20 cellular contexts compared by ENCODE assay signal in the genomic region with DNA sequence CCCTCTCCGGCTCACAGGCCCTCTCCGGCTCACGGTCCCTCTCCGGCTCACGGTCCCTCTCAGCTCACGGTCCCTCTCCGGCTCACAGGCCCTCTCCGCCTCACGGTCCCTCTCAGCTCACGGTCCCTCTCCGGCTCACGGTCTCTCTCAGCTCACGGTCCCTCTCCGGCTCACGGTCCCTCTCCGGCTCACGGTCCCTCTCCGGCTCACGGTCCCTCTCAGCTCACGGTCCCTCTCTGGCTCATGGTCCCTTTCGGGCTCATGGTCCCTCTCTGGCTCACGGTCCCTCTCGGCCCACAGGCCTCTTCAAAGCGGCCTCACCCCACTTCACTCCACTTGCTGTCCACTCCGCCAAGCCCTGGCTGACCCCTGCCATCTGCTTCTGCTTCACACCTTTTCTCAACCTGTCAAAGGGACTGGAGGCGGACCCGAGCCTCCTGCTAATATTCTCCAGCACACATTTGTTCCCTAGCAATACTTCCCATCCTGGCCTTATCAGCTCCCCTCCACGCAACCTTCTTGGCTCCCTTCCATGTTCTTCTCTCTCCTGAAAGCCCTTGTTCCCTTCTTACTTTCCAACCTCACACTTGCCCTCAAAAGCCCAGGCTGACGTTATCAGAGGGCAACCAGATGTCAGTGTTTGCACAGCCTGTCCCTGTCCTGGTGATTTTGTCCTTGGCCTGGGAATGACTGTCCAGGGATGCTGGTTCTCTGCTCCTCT.
DNase-seq lines count a peak whose midpoint lies in the region; ATAC-seq, FAIRE-seq and TF ChIP-seq lines count a peak whose summit lies in the region.
"Had no signal": no experiment of that assay in that cellular context is flagged by ENCODE, and none has a peak within 500 bp of the region (broad histone marks: within the 10 kb centered on the region; RNA-seq: fewer than 3 reads in every experiment).

No MANE protein-coding gene starts in this region.

- no peak for TF ChIP-seq CTCF in adrenal gland (IDR thresholded peaks at IDR 0.05)
- no peak for TF ChIP-seq CTCF in heart left ventricle (IDR thresholded peaks at IDR 0.05)

- H3K4me3 ChIP-seq in adrenal gland = no peak overlapping the region
- H3K4me3 ChIP-seq in heart left ventricle = no peak overlapping the region
- no peak overlapping the region for H3K4me3 ChIP-seq in stomach smooth muscle (ENCODE audit: low read length in 2 of 2)
- H3K4me3 ChIP-seq: BLaER1 treated with 17β-estradiol and CSF1 and Interleukin-3, amounts not matched to agents 10 nM and 100 nM; smooth muscle cell had no signal

- no peak overlapping the region for H3K27ac ChIP-seq in adrenal gland
- peak overlapping the region in 8 of 12 donors; percentile 25 to 83 (median 65) for H3K27ac ChIP-seq in heart left ventricle
- peak overlapping the region; percentile 31 for H3K27ac ChIP-seq in stomach smooth muscle (ENCODE audit: low read length)
- H3K27ac ChIP-seq: BLaER1 treated with 17β-estradiol and CSF1 and Interleukin-3, amounts not matched to agents 10 nM and 100 nM had no signal

- no peak for FAIRE-seq in H54 (lab: Jason Lieb, UNC)

- 89 to 94% (median 91%) methylated on average over 25 to 29 of the region's 29 CpGs for WGBS in adrenal gland, 4 donors
- 89 to 92% (median 90%) methylated on average over 29 of the region's 29 CpGs for WGBS in heart left ventricle, 4 donors

- intact Hi-C loops in adrenal gland (cut with DNase I) = no loop called here
- intact Hi-C loops in heart left ventricle (cut with DNase I) = no loop called here

- H3K27me3 ChIP-seq in adrenal gland (no peaks in the 10 kb centered on the region), heart left ventricle (no peaks in the 10 kb centered on the region), stomach smooth muscle (ENCODE audit: control insufficient read depth in 1 of 2, insufficient read depth in 2 of 2, low read length in 2 of 2) (no peaks in the 10 kb centered on the region)
- H3K27me3 ChIP-seq: BLaER1 treated with 17β-estradiol and CSF1 and Interleukin-3, amounts not matched to agents 10 nM and 100 nM had no signal

- peak; percentile 40 to 78 (median 68) for ATAC-seq in heart left ventricle
- ATAC-seq: activated CD4-positive, CD25-positive, alpha-beta regulatory T cell treated with anti-CD3 and anti-CD28 coated beads, Interleukin-2, amount 50 U/mL, for 24 hours had no signal

- no peaks in the 10 kb centered on the region for H3K9me3 ChIP-seq in adrenal gland (replicated peaks in 1 of 3)
- H3K9me3 ChIP-seq in heart left ventricle = no peaks in the 10 kb centered on the region
- H3K9me3 ChIP-seq in stomach smooth muscle (ENCODE audit: control insufficient read depth in 2 of 2, low read length in 2 of 2) = no peaks in the 10 kb centered on the region

- TF ChIP-seq POLR2A in adrenal gland (IDR thresholded peaks at IDR 0.05) (no peak), heart left ventricle (IDR thresholded peaks at IDR 0.05) (no peak), H54 (IDR thresholded peaks at IDR 0.05; ENCODE audit: low read depth, low read length) (no peak)

- H3K4me1 ChIP-seq in adrenal gland (replicated peaks in 1 of 2) = no peaks in the 10 kb centered on the region
- peaks cover 0 to 49% (median 31%) of the 10 kb centered on the region in 12 donors for H3K4me1 ChIP-seq in heart left ventricle
- H3K4me1 ChIP-seq in stomach smooth muscle (ENCODE audit: control insufficient read depth, insufficient read depth, low read length) = peaks cover 33% of the 10 kb centered on the region

- DNase-seq in NCI-H1092 treated with DMSO at 0.1 percent for 48 hours (lab: John Stamatoyannopoulos, UW) = peak; percentile 18
- DNase-seq in NCI-H1092 (lab: John Stamatoyannopoulos, UW) = no peak
- DNase-seq in adrenal gland = peak in 6 of 7 donors; percentile 26 to 74 (median 34)
- DNase-seq in heart left ventricle = peak in 1 of 5 donors; percentile 80
- DNase-seq in CD1c-positive myeloid dendritic cell (ENCODE audit: extremely low spot score) = no peak
- DNase-seq in HuH-7 (ENCODE audit: low spot score) = no peak
- no peak for DNase-seq in H54 (ENCODE audit: insufficient read length, low spot score)
- DNase-seq: 8988T; activated naive CD4-positive, alpha-beta T cell treated with anti-CD3 and anti-CD28 coated beads, Interleukin-2, amount 50 U/mL, for 16 hours; EL; islet precursor cell; KG1; midbrain; NCI-H1694; occipital lobe; stimulated activated naive CD4-positive, alpha-beta T cell treated with Interleukin-2 at 50 U/mL for 16 hours had no signal

- no peaks in the 10 kb centered on the region for H3K36me3 ChIP-seq in adrenal gland (replicated peaks in 1 of 2)
- peaks cover 0 to 16% (median 4%) of the 10 kb centered on the region in 9 donors for H3K36me3 ChIP-seq in heart left ventricle
- H3K36me3 ChIP-seq in stomach smooth muscle (ENCODE audit: control insufficient read depth in 2 of 2, insufficient read depth in 2 of 2, low read length in 2 of 2) = peaks cover 0 to 16% of the 10 kb centered on the region in 2 donors

- no peak overlapping the region for H3K9ac ChIP-seq in stomach smooth muscle (ENCODE audit: low read length in 2 of 2)
- H3K9ac ChIP-seq: BLaER1 treated with 17β-estradiol and CSF1 and Interleukin-3, amounts not matched to agents 10 nM and 100 nM had no signal

Comparison
In these comparisons a context has a peak if more than half of its experiments do, and no peak if none do; other contexts are left out.
1. DNase-seq: peak in NCI-H1092 treated with DMSO at 0.1 percent for 48 hours (single experiment) and adrenal gland (6 of 7); none in NCI-H1092 (single experiment), CD1c-positive myeloid dendritic cell (single experiment), HuH-7 (single experiment) and H54 (single experiment).
2. H3K27ac ChIP-seq: peak in heart left ventricle (8 of 12) and stomach smooth muscle (single experiment); none in adrenal gland (0 of 5).